In genomic region chr18:45359275-45360009, GRCh38 we compare ENCODE assay signal across 14 cellular contexts.
DNase-seq lines count a peak whose midpoint lies in the region; ATAC-seq and TF ChIP-seq lines count a peak whose summit lies in the region.
"Had no signal": no experiment of that assay in that cellular context is flagged by ENCODE, and none has a peak within 500 bp of the region (broad histone marks: within the 10 kb centered on the region; RNA-seq: fewer than 3 reads in every experiment).

No MANE protein-coding gene starts in this region.

- no peak overlapping the region for H2BK5ac ChIP-seq in mesendoderm (ENCODE audit: low read length)

- H2BK15ac ChIP-seq in mesendoderm (replicated peaks; ENCODE audit: low read depth): no peak overlapping the region

- H3K4me1 ChIP-seq in BE2C (no peaks in the 10 kb centered on the region), mesendoderm (ENCODE audit: control insufficient read depth, low read depth, low read length) (peaks cover 2% of the 10 kb centered on the region)
- H3K4me1 ChIP-seq: breast epithelium, uterus had no signal

- no peak overlapping the region for H2AK5ac ChIP-seq in mesendoderm (ENCODE audit: low read length)

- H4K8ac ChIP-seq in mesendoderm (ENCODE audit: low read depth, low read length): no peak overlapping the region

- no peak overlapping the region for H3K4me2 ChIP-seq in mesendoderm (ENCODE audit: low read length)

- no peak overlapping the region for H2BK120ac ChIP-seq in mesendoderm (ENCODE audit: low read depth, low read length)

- peak overlapping the region; percentile 4 for H3K18ac ChIP-seq in mesendoderm (ENCODE audit: low read length)

- H3K27ac ChIP-seq in VCaP: peak overlapping the region; percentile 74
- no peak overlapping the region for H3K27ac ChIP-seq in mesendoderm (ENCODE audit: low read depth, low read length)
- H3K27ac ChIP-seq: breast epithelium, epithelial cell of prostate, uterus had no signal

- no peak overlapping the region for H3K9ac ChIP-seq in mesendoderm (ENCODE audit: low read length)

- no peak overlapping the region for H3K23ac ChIP-seq in mesendoderm (ENCODE audit: low read length)

- H4K5ac ChIP-seq in mesendoderm (ENCODE audit: low read length): no peak overlapping the region

- no peak for ATAC-seq in HG03439 (IDR thresholded peaks at IDR 0.05; ENCODE audit: unreplicated experiment)
- ATAC-seq in HG03442 (IDR thresholded peaks at IDR 0.05; ENCODE audit: unreplicated experiment): no peak
- ATAC-seq: K562 had no signal

- H3K27me3 ChIP-seq in BE2C (no peaks in the 10 kb centered on the region), mesendoderm (ENCODE audit: insufficient read depth, low read length, poor library complexity) (no peaks in the 10 kb centered on the region)
- H3K27me3 ChIP-seq: breast epithelium, uterus had no signal

- H3K4ac ChIP-seq in mesendoderm (ENCODE audit: low read depth, low read length): no peak overlapping the region

- H3K4me3 ChIP-seq in BE2C (ENCODE audit: low read depth, low read length): no peak overlapping the region
- no peak overlapping the region for H3K4me3 ChIP-seq in mesendoderm (ENCODE audit: low read length)
- H3K4me3 ChIP-seq: breast epithelium, K562, uterus had no signal

- H3K79me2 ChIP-seq in mesendoderm (ENCODE audit: control insufficient read depth, insufficient read depth, low read length): no peaks in the 10 kb centered on the region

- no peaks in the 10 kb centered on the region for H3K36me3 ChIP-seq in BE2C
- H3K36me3 ChIP-seq in mesendoderm (ENCODE audit: control insufficient read depth, insufficient read depth, low read length): no peaks in the 10 kb centered on the region
- H3K36me3 ChIP-seq: breast epithelium, uterus had no signal

- no peak overlapping the region for H3K56ac ChIP-seq in mesendoderm (ENCODE audit: low read length)

- DNase-seq in BE2C (peak; percentile 6), NCI-H146 (lab: John Stamatoyannopoulos, UW) (peak; percentile 99), mesendoderm (peak; percentile 74), NOMO-1 treated with dmso at 0.1 percent for 144 hours (lab: John Stamatoyannopoulos, UW; ENCODE audit: unreplicated experiment) (no peak), 8988T (no peak)
- DNase-seq: activated CD4-positive, alpha-beta T cell treated with anti-CD3 and anti-CD28 coated beads for 4 hours; NCI-H524; uterus had no signal

- no CpG with 5 or more reads among the region's 7 CpGs for WGBS in mesendoderm (ENCODE audit: extremely low coverage, insufficient coverage, low lambda C conversion rate)

- no peaks in the 10 kb centered on the region for H3K9me3 ChIP-seq in BE2C
- H3K9me3 ChIP-seq: breast epithelium, uterus had no signal

- TF ChIP-seq CTCF in BE2C (IDR thresholded peaks at IDR 0.05; ENCODE audit: low read depth, low read length) (no peak), VCaP (conservative IDR thresholded peaks at IDR 0.05) (no peak)

- H3K79me1 ChIP-seq in mesendoderm (ENCODE audit: low read length): no peaks in the 10 kb centered on the region

Comparison
In these comparisons a context has a peak if more than half of its experiments do, and no peak if none do; other contexts are left out.
1. DNase-seq: peak in BE2C (single experiment), NCI-H146 (single experiment) and mesendoderm (single experiment); none in NOMO-1 treated with dmso at 0.1 percent for 144 hours (single experiment) and 8988T (single experiment).